8 cellular contexts compared by ENCODE assay signal in genomic region chr12:54596526-54596946, GRCh38. TPM values are rescaled to one million over a fixed set of nuclear protein-coding genes. Genes with fewer than 3 reads are reported as not detected.
A peak's percentile ranks its signal among the peaks of the same experiment; 100 is the strongest.
DNase-seq lines count a peak whose midpoint lies in the region; ATAC-seq and TF ChIP-seq lines count a peak whose summit lies in the region.

No MANE protein-coding gene starts in this region.

- DNase-seq in NCI-H510A treated with DMSO at 0.1 percent for 48 hours (lab: John Stamatoyannopoulos, UW) (peak; percentile 68), NCI-H510A (lab: John Stamatoyannopoulos, UW) (no peak), NCI-H2029 treated with DMSO at 0.1 percent for 48 hours (lab: John Stamatoyannopoulos, UW) (peak; percentile 9), lung (ENCODE audit: low spot score) (peak; percentile 60)
- peak; percentile 34 to 35 for DNase-seq in activated CD4-positive, alpha-beta T cell treated with anti-CD3 and anti-CD28 coated beads, Interleukin-2, amount 50 U/mL, for 24 hours (ENCODE audit: low read depth in 1 of 2, low spot score in 1 of 2)
- peak; percentile 38 for DNase-seq in effector CD4-positive, alpha-beta T cell
- peak; percentile 15 to 16 for DNase-seq in stimulated activated CD8-positive, alpha-beta memory T cell treated with anti-CD3 and anti-CD28 coated beads, Interleukin-15, amount 100 ng/mL, for 4 hours (ENCODE audit: low read depth in 2 of 2)

- no peaks in the 10 kb centered on the region for H3K36me3 ChIP-seq in lung (ENCODE audit: control insufficient read depth in 2 of 2, insufficient read depth in 2 of 2, low read length in 2 of 2)

- no peak overlapping the region for H3K27ac ChIP-seq in lung (ENCODE audit: low read depth in 1 of 2, low read length in 1 of 2)

- ATAC-seq in lung (ENCODE audit: insufficient read depth, low FRiP score) (no peak), HG02970 (IDR thresholded peaks at IDR 0.05; ENCODE audit: low FRiP score, unreplicated experiment) (no peak)

- WGBS in lung, 2 donors, result 21 to 34% methylated on average over 3 of the region's 3 CpGs

- H3K9me3 ChIP-seq in lung (ENCODE audit: control insufficient read depth in 2 of 2, insufficient read depth in 1 of 2, low read length in 1 of 2), result peaks cover 0 to 2% of the 10 kb centered on the region in 2 donors

- no peaks in the 10 kb centered on the region for H3K27me3 ChIP-seq in lung (ENCODE audit: control insufficient read depth, insufficient read depth)

- peak; percentile 29 for TF ChIP-seq CTCF in lung (IDR thresholded peaks at IDR 0.05; ENCODE audit: control extremely low read depth, extremely low read depth)

- H3K4me3 ChIP-seq in lung, result no peak overlapping the region

- H3K4me1 ChIP-seq in lung (ENCODE audit: control insufficient read depth in 2 of 2, insufficient read depth in 2 of 2, low read length in 2 of 2), result no peaks in the 10 kb centered on the region

RNA-seq across cellular contexts. Expression of gene PPP1R1A, which starts 8.1 kb away (rescaled TPM):
- total RNA-seq in lung, result under 1 TPM; 0.65 to 0.98 TPM
- polyA plus RNA-seq in lung, result under 1 TPM; 0.15 to 0.73 TPM

RNA-seq across cellular contexts. Expression of gene LACRT, which starts 38.2 kb away (rescaled TPM):
- not detected for total RNA-seq in lung
- not detected for polyA plus RNA-seq in lung

RNA-seq across cellular contexts. Expression of gene PDE1B, which starts 47.1 kb away (rescaled TPM):
- 1 to 10 TPM; 1.3 to 7.0 TPM for total RNA-seq in lung
- polyA plus RNA-seq in lung, result 1 to 10 TPM; 5.1 TPM

RNA-seq across cellular contexts. Expression of gene DCD, which starts 51.6 kb away (rescaled TPM):
- not detected for total RNA-seq in lung
- polyA plus RNA-seq in lung, result not detected
